Comparison of ENCODE assay signal across 7 cellular contexts in the genomic region with DNA sequence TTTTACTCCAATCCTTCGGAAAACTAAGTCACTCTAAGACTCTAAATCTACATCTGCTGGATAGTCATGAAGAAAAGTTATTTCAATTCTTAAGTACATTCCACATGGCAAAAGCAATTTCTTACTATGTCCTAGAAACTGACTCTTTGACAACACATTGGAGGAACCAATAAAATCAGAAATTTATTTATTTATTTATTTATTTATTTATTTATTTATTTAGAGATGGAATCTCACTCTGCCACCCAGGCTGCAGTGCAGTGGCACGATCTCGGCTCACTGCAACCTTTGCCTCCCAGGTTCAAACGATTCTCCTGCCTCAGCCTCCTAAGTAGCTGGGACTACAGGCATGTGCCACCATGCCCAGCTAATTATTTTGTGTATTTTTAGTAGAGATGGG. TPM values are rescaled to one million over a fixed set of nuclear protein-coding genes. Genes with fewer than 3 reads are reported as not detected.
DNase-seq lines count a peak whose midpoint lies in the region; ATAC-seq, FAIRE-seq and TF ChIP-seq lines count a peak whose summit lies in the region.
"Not testable (repeated sequence)": the region's sequence is repeated elsewhere in the genome, so short reads cannot be mapped to it uniquely, and the experiment has no call there.

No MANE protein-coding gene starts in this region.

- not testable (repeated sequence) for H2AK9ac ChIP-seq in IMR-90 (replicated peaks; ENCODE audit: low read depth, low read length, poor library complexity)

- H2BK15ac ChIP-seq in IMR-90 (ENCODE audit: low read depth, low read length); mesenchymal stem cell (ENCODE audit: low read depth, poor library complexity, severe bottlenecking): not testable (repeated sequence)

- not testable (repeated sequence) for H3K4me3 ChIP-seq in GM23248; IMR-90 (ENCODE audit: insufficient read depth, low read depth, low read length); SJSA1; endothelial cell of umbilical vein (replicated peaks in 1 of 3; ENCODE audit: insufficient read depth in 1 of 3, low read depth in 1 of 3, low read length in 3 of 3); fibroblast of lung (replicated peaks in 1 of 4; ENCODE audit: control extremely low read depth in 1 of 4, insufficient read depth in 1 of 4, low read depth in 3 of 4, low read length in 4 of 4); mesenchymal stem cell (ENCODE audit: insufficient read depth in 1 of 2, low read depth in 1 of 2, low read length in 2 of 2); skeletal muscle satellite cell (ENCODE audit: low read length)

- H4K5ac ChIP-seq in IMR-90 (ENCODE audit: low read depth, low read length) = not testable (repeated sequence)

- H3K56ac ChIP-seq in IMR-90 (ENCODE audit: extremely low read depth, insufficient read depth, low read length) = not testable (repeated sequence)

- peaks cover 52% of the 10 kb centered on the region for H3K36me3 ChIP-seq in GM23248 (ENCODE audit: low read depth)
- peaks cover 18% of the 10 kb centered on the region for H3K36me3 ChIP-seq in IMR-90 (ENCODE audit: control insufficient read depth, insufficient read depth, low read length)
- H3K36me3 ChIP-seq in SJSA1 = peaks cover 12% of the 10 kb centered on the region
- H3K36me3 ChIP-seq in endothelial cell of umbilical vein (ENCODE audit: control insufficient read depth in 2 of 2, extremely low read depth in 1 of 2, insufficient read depth in 2 of 2, low read length in 2 of 2); fibroblast of lung (ENCODE audit: control insufficient read depth, insufficient read depth, low read length): not testable (repeated sequence)
- peaks cover 13 to 61% of the 10 kb centered on the region in 2 experiments for H3K36me3 ChIP-seq in mesenchymal stem cell (ENCODE audit: control insufficient read depth in 1 of 2, insufficient read depth in 2 of 2, low read depth in 1 of 2, low read length in 2 of 2)
- peaks cover 17% of the 10 kb centered on the region for H3K36me3 ChIP-seq in skeletal muscle satellite cell (ENCODE audit: insufficient read depth, low read length)

- POLR2A ChIA-PET in IMR-90 (lab: Charles Lee; ENCODE audit: unreplicated experiment); endothelial cell of umbilical vein (lab: Charles Lee): not testable (repeated sequence)

- FAIRE-seq in endothelial cell of umbilical vein (lab: Jason Lieb, UNC) = not testable (repeated sequence)

- DNase-seq in GM23248 = peak; percentile 15
- not testable (repeated sequence) for DNase-seq in IMR-90; SJSA1 (ENCODE audit: low read depth in 1 of 2, low spot score in 2 of 2); endothelial cell of umbilical vein (ENCODE audit: low read depth, low spot score); fibroblast of lung (ENCODE audit: low read depth in 2 of 2); mesenchymal stem cell

- not testable (repeated sequence) for H2BK120ac ChIP-seq in IMR-90 (ENCODE audit: low read depth, low read length); mesenchymal stem cell (ENCODE audit: low read depth, low read length)

- BruUV-seq in IMR-90 (replicated peaks; lab: Mats Ljungman, UMichigan); endothelial cell of umbilical vein (replicated peaks; lab: Mats Ljungman, UMichigan): not testable (repeated sequence)

- H2BK12ac ChIP-seq in mesenchymal stem cell (ENCODE audit: low read length in 2 of 2) = not testable (repeated sequence)

- H3K18ac ChIP-seq in IMR-90 (ENCODE audit: low read depth, low read length); mesenchymal stem cell (ENCODE audit: low read depth in 1 of 2, low read length in 2 of 2): not testable (repeated sequence)

- TF ChIP-seq POLR2A in IMR-90 (IDR thresholded peaks at IDR 0.05; ENCODE audit: low read depth, low read length); endothelial cell of umbilical vein (IDR thresholded peaks at IDR 0.05; ENCODE audit: low read depth, low read length): not testable (repeated sequence)

- peaks cover 31% of the 10 kb centered on the region for H3K4me1 ChIP-seq in GM23248 (ENCODE audit: insufficient read depth)
- H3K4me1 ChIP-seq in IMR-90 (ENCODE audit: control insufficient read depth, insufficient read depth, low read length); fibroblast of lung (ENCODE audit: control insufficient read depth, extremely low read depth, insufficient read depth, low read length); mesenchymal stem cell (ENCODE audit: control insufficient read depth, insufficient read depth, low read depth, low read length): not testable (repeated sequence)
- H3K4me1 ChIP-seq in SJSA1 (replicated peaks) = peaks cover 13% of the 10 kb centered on the region; the same call in 1 of the 2 replicates
- peaks cover 21% of the 10 kb centered on the region for H3K4me1 ChIP-seq in endothelial cell of umbilical vein (ENCODE audit: control insufficient read depth, extremely low read depth, insufficient read depth, low read length)
- H3K4me1 ChIP-seq in skeletal muscle satellite cell (ENCODE audit: control insufficient read depth, insufficient read depth, low read length) = peaks cover 11% of the 10 kb centered on the region

- ATAC-seq in IMR-90 (ENCODE audit: low read depth) = not testable (repeated sequence)

- H2BK20ac ChIP-seq in IMR-90 (ENCODE audit: low read depth, low read length) = not testable (repeated sequence)

- H3K79me1 ChIP-seq in IMR-90 (ENCODE audit: low read depth in 1 of 2, low read length in 2 of 2); mesenchymal stem cell (replicated peaks; ENCODE audit: low read length, poor library complexity, severe bottlenecking): not testable (repeated sequence)

- TF ChIP-seq RAD21 in IMR-90 (IDR thresholded peaks at IDR 0.05; ENCODE audit: low read length) = not testable (repeated sequence)

- not testable (repeated sequence) for H3K14ac ChIP-seq in IMR-90 (replicated peaks; ENCODE audit: low read depth, low read length); mesenchymal stem cell (ENCODE audit: low read length in 2 of 2)

- in situ Hi-C loops in GM23248 (cut with MboI) = not testable (repeated sequence)
- in situ Hi-C loops in IMR-90 (cut with MboI; ENCODE audit: low sequenced_read_pairs) = loop anchor here (25.0 kb wide), 1 partner anchor 374 kb away; no protein-coding TSS in a partner anchor

- H3K9ac ChIP-seq in GM23248 = peak overlapping the region; percentile 62
- not testable (repeated sequence) for H3K9ac ChIP-seq in IMR-90 (ENCODE audit: low read depth, low read length); fibroblast of lung (ENCODE audit: insufficient read depth, low read length)
- H3K9ac ChIP-seq in endothelial cell of umbilical vein (replicated peaks; ENCODE audit: extremely low read depth, insufficient read depth, low read length) = peak overlapping the region; percentile 51
- H3K9ac ChIP-seq in mesenchymal stem cell (ENCODE audit: low read length) = peak overlapping the region; percentile 81
- H3K9ac ChIP-seq in skeletal muscle satellite cell (ENCODE audit: low read depth, low read length) = peak overlapping the region; percentile 41

- WGBS in GM23248 (ENCODE audit: low coverage in 1 of 2, low lambda C conversion rate in 2 of 2, missing lambda C conversion rate in 2 of 2), 2 experiments = 94 to 97% methylated on average over 4 of the region's 4 CpGs
- no CpG with 5 or more reads among the region's 4 CpGs for WGBS in IMR-90 (ENCODE audit: extremely low coverage in 2 of 2, insufficient read length in 1 of 2), 2 experiments
- WGBS in mesenchymal stem cell = 95% methylated on average over 4 of the region's 4 CpGs

- not testable (repeated sequence) for H4K8ac ChIP-seq in IMR-90 (ENCODE audit: low read depth in 2 of 2, low read length in 2 of 2); mesenchymal stem cell (ENCODE audit: low read length)

- H2BK5ac ChIP-seq in IMR-90 (ENCODE audit: low read depth, low read length, poor library complexity, severe bottlenecking) = peak overlapping the region; percentile 40
- H2BK5ac ChIP-seq in mesenchymal stem cell (ENCODE audit: low read depth, low read length, poor library complexity, severe bottlenecking) = not testable (repeated sequence)

- H4K91ac ChIP-seq in IMR-90 (ENCODE audit: insufficient read depth, low read depth, low read length); mesenchymal stem cell (ENCODE audit: low read length): not testable (repeated sequence)

- not testable (repeated sequence) for H2AFZ ChIP-seq in GM23248; IMR-90 (replicated peaks; ENCODE audit: low read length, poor library complexity); endothelial cell of umbilical vein (ENCODE audit: low read depth, low read length); fibroblast of lung (ENCODE audit: low read length); mesenchymal stem cell (ENCODE audit: low read depth, low read length)

- intact Hi-C loops in IMR-90 (cut with micrococcal nuclease) (loop anchor here (10.0 kb wide), 1 partner anchor 893 kb away; no protein-coding TSS in a partner anchor), endothelial cell of umbilical vein (cut with micrococcal nuclease) (loop anchor here (2.0 to 10.0 kb wide), 2 partner anchors 59 to 893 kb away; partner anchors contain the start of gene HEATR5A)

- CTCF ChIA-PET in IMR-90 (lab: Yijun Ruan, JAX) = interaction anchor here (1.3 kb wide), 1 partner anchor 16 kb away, joined by 3 read pairs; no protein-coding TSS in a partner anchor
- CTCF ChIA-PET in endothelial cell of umbilical vein (lab: Charles Lee) = not testable (repeated sequence)

- not testable (repeated sequence) for TF ChIP-seq CTCF in IMR-90 (conservative IDR thresholded peaks at IDR 0.05; ENCODE audit: low read depth, low read length); endothelial cell of umbilical vein (IDR thresholded peaks at IDR 0.05; ENCODE audit: extremely low read depth in 1 of 2, insufficient read depth in 1 of 2, low read depth in 1 of 2, low read length in 2 of 2); fibroblast of lung (conservative IDR thresholded peaks at IDR 0.05 in 1 of 2, IDR thresholded peaks at IDR 0.05 in 1 of 2; ENCODE audit: low read depth in 1 of 2, low read length in 2 of 2)

- not testable (repeated sequence) for H3K9me1 ChIP-seq in IMR-90 (ENCODE audit: insufficient read depth, low read length); endothelial cell of umbilical vein (replicated peaks; ENCODE audit: control insufficient read depth, extremely low read depth, insufficient read depth, low read length)

- H3K27me3 ChIP-seq in GM23248 (replicated peaks; ENCODE audit: insufficient read depth); IMR-90 (ENCODE audit: control insufficient read depth, insufficient read depth, low read length); SJSA1 (replicated peaks); endothelial cell of umbilical vein (ENCODE audit: control insufficient read depth in 2 of 2, insufficient read depth in 2 of 2, low read length in 2 of 2); fibroblast of lung (ENCODE audit: control insufficient read depth, insufficient read depth, low read length); mesenchymal stem cell (ENCODE audit: control insufficient read depth in 1 of 2, insufficient read depth in 1 of 2, low read length in 2 of 2); skeletal muscle satellite cell (ENCODE audit: control insufficient read depth, insufficient read depth, low read length): not testable (repeated sequence)

- H2AK5ac ChIP-seq in IMR-90 (ENCODE audit: low read depth, low read length) = peak overlapping the region; percentile 63
- H2AK5ac ChIP-seq in mesenchymal stem cell (ENCODE audit: low read length, severe bottlenecking) = not testable (repeated sequence)

- not testable (repeated sequence) for H3K9me3 ChIP-seq in GM23248 (ENCODE audit: low read depth); IMR-90 (ENCODE audit: control insufficient read depth, insufficient read depth, low read length); SJSA1 (replicated peaks); endothelial cell of umbilical vein (replicated peaks; ENCODE audit: control insufficient read depth, insufficient read depth, low read length); fibroblast of lung (ENCODE audit: control insufficient read depth, insufficient read depth, low read depth, low read length); mesenchymal stem cell (ENCODE audit: control insufficient read depth, low read length); skeletal muscle satellite cell (replicated peaks; ENCODE audit: low read length)

- not testable (repeated sequence) for H3K23ac ChIP-seq in IMR-90 (ENCODE audit: low read depth, low read length); mesenchymal stem cell (ENCODE audit: low read length in 2 of 2)

- H3F3A ChIP-seq in GM23248 (ENCODE audit: insufficient read depth) = peaks cover 39% of the 10 kb centered on the region

- not testable (repeated sequence) for H4K20me1 ChIP-seq in GM23248 (ENCODE audit: insufficient read depth); IMR-90 (ENCODE audit: insufficient read depth, low read length); endothelial cell of umbilical vein (replicated peaks; ENCODE audit: control insufficient read depth, extremely low read depth, insufficient read depth, low read length); fibroblast of lung (ENCODE audit: control insufficient read depth, extremely low read depth, insufficient read depth, low read length)

- H3K4me2 ChIP-seq in GM23248 (ENCODE audit: unreplicated experiment) = peak overlapping the region; percentile 69
- not testable (repeated sequence) for H3K4me2 ChIP-seq in IMR-90 (ENCODE audit: low read depth, low read length); fibroblast of lung (ENCODE audit: extremely low read depth, insufficient read depth, low read length); mesenchymal stem cell (ENCODE audit: low read length, poor library complexity, severe bottlenecking)
- peak overlapping the region; percentile 31 for H3K4me2 ChIP-seq in endothelial cell of umbilical vein (ENCODE audit: insufficient read depth, low read length)
- peak overlapping the region; percentile 22 for H3K4me2 ChIP-seq in skeletal muscle satellite cell (ENCODE audit: low read length)

- dilution Hi-C loops in IMR-90 (cut with HindIII; ENCODE audit: low sequenced_read_pairs, unreplicated experiment); endothelial cell of umbilical vein (cut with MboI; ENCODE audit: extremely low pct_ligation_motif_present, low sequenced_read_pairs): not testable (repeated sequence)

- not testable (repeated sequence) for H3K4ac ChIP-seq in IMR-90 (ENCODE audit: low read depth, low read length); mesenchymal stem cell (ENCODE audit: low read depth in 1 of 2, low read length in 2 of 2)

- H3K27ac ChIP-seq in GM23248 (peak overlapping the region; percentile 88), SJSA1 (peak overlapping the region; percentile 76), endothelial cell of umbilical vein (ENCODE audit: insufficient read depth, low read depth, low read length) (peak overlapping the region; percentile 68), fibroblast of lung (ENCODE audit: insufficient read depth, low read length) (peak overlapping the region; percentile 24)
- H3K27ac ChIP-seq in IMR-90 (ENCODE audit: insufficient read depth, low read length); mesenchymal stem cell (ENCODE audit: low read length, poor library complexity, severe bottlenecking): not testable (repeated sequence)

- H3K9me2 ChIP-seq in GM23248 (ENCODE audit: insufficient read depth) = not testable (repeated sequence)

- not testable (repeated sequence) for H3K79me2 ChIP-seq in GM23248 (ENCODE audit: insufficient read depth); endothelial cell of umbilical vein (ENCODE audit: control insufficient read depth, insufficient read depth, low read length); fibroblast of lung (ENCODE audit: control insufficient read depth, insufficient read depth, low read length)

RNA-seq across cellular contexts. Expression of gene HEATR5A, which starts 58.6 kb away (rescaled TPM):
- total RNA-seq in GM23248 (2014; rRNA removed; shearing (Covaris generic)) = 70.3 and 89.2 TPM in 2 replicates
- polyA plus RNA-seq in GM23248 (2016; fragmentation: Nextera tagmentation; extraction: Ambion mirVana) (44.4 and 49.1 TPM in 2 replicates), IMR-90 (2012; rRNA removed) (12.6 and 14.0 TPM in 2 replicates), endothelial cell of umbilical vein (9.8 and 12.6 TPM in 2 replicates), fibroblast of lung (28.1 and 45.4 TPM in 2 replicates)
- total RNA-seq in IMR-90 (2012; rRNA removed) (46.4 and 48.9 TPM in 2 replicates), endothelial cell of umbilical vein (37.0 and 45.3 TPM in 2 replicates), fibroblast of lung (44.9 and 59.8 TPM in 2 replicates)
- polyA plus RNA-seq in IMR-90 (2012; cell fraction: cytosol; rRNA removed) = 3.5 and 4.5 TPM in 2 replicates
- polyA plus RNA-seq in IMR-90 (2012; cell fraction: nucleus; rRNA removed; ENCODE audit: low replicate concordance) = 4.7 and 17.4 TPM in 2 replicates
- 23.4 and 24.5 TPM in 2 replicates for total RNA-seq in SJSA1 (2014; rRNA removed; shearing (Covaris generic))
- polyA plus RNA-seq in endothelial cell of umbilical vein (2011; cell fraction: cytosol; rRNA removed) = 10.6 and 13.0 TPM in 2 replicates
- 18.3 and 19.8 TPM in 2 replicates for polyA plus RNA-seq in endothelial cell of umbilical vein (2011; cell fraction: nucleus; rRNA removed)
- 21.9 and 29.4 TPM in 2 replicates for polyA plus RNA-seq in endothelial cell of umbilical vein (2012)
- polyA minus RNA-seq in endothelial cell of umbilical vein (64.2 and 68.6 TPM in 2 replicates), fibroblast of lung (ENCODE audit: low replicate concordance) (23.5 and 24.9 TPM in 2 replicates)
- polyA minus RNA-seq in endothelial cell of umbilical vein (2011; cell fraction: cytosol; rRNA and poly(A)+ RNA removed) = 58.9 TPM
- polyA minus RNA-seq in endothelial cell of umbilical vein (2011; cell fraction: nucleus; rRNA and poly(A)+ RNA removed) = 35.2 and 50.3 TPM in 2 replicates
- 19.0 and 22.8 TPM in 2 replicates for polyA plus RNA-seq in fibroblast of lung (2012)
- 19.5 TPM for polyA plus RNA-seq in mesenchymal stem cell (2013, experiment 1 of 2)
- polyA plus RNA-seq in mesenchymal stem cell (2013, experiment 2 of 2) = 18.7 TPM
- 26.2 and 36.5 TPM in 2 replicates for total RNA-seq in skeletal muscle satellite cell (2012; rRNA removed)
